Comparison of ENCODE assay signal across 19 cellular contexts in the genomic region with DNA sequence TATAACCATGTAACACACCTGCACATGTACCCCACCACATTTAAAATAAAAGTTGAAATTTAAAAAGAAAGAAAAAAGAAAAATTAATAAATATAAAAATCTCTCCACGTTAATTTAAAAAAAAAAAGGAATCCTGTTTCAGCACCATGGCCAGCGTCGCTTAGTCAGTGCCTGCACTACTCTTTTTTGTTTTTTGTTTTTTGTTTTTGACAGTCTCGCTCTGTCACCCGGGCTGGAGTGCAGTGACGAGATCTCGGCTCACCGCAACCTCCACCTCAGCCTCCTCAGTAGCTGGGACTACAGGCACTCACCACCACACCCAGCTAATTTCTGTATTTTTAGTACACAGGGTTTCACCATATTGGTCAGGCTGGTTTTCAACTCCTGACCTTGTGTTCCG.
DNase-seq lines count a peak whose midpoint lies in the region; ATAC-seq and TF ChIP-seq lines count a peak whose summit lies in the region.
"Had no signal": no experiment of that assay in that cellular context is flagged by ENCODE, and none has a peak within 500 bp of the region (broad histone marks: within the 10 kb centered on the region; RNA-seq: fewer than 3 reads in every experiment).

No MANE protein-coding gene starts in this region.

- H3K36me3 Mint-ChIP-seq in activated T-helper 1 cell treated with anti-CD3 and anti-CD28 coated beads, Interleukin-12 subunit alpha, Interleukin-12 subunit beta, Interleukin-2, Interleukin-4 antibody, amounts not matched to agents 30 ng/mL and 10 ng/mL and 1 ng/mL, durations not matched to agents 14 hours and 24 hours and 36 hours (ENCODE audit: low read depth): peaks cover 7% of the 10 kb centered on the region
- no peaks in the 10 kb centered on the region for H3K36me3 Mint-ChIP-seq in endothelial cell (ENCODE audit: low read depth, unreplicated experiment)

- no peaks in the 10 kb centered on the region for H3K9me3 ChIP-seq in mucosa of descending colon
- H3K9me3 ChIP-seq: MG63 had no signal

- H3K4me1 ChIP-seq in mucosa of descending colon (ENCODE audit: low read depth): no peaks in the 10 kb centered on the region

- TF ChIP-seq CTCF in mucosa of descending colon (IDR thresholded peaks at IDR 0.05) (no peak), endothelial cell (IDR thresholded peaks at IDR 0.05; ENCODE audit: unreplicated experiment) (no peak)

- H3K27me3 Mint-ChIP-seq in activated T-helper 1 cell treated with anti-CD3 and anti-CD28 coated beads, Interleukin-12 subunit alpha, Interleukin-12 subunit beta, Interleukin-2, Interleukin-4 antibody, amounts not matched to agents 30 ng/mL and 10 ng/mL and 1 ng/mL, durations not matched to agents 14 hours and 24 hours and 36 hours (ENCODE audit: insufficient read depth): no peaks in the 10 kb centered on the region
- H3K27me3 Mint-ChIP-seq in endothelial cell (ENCODE audit: unreplicated experiment): peaks cover 2% of the 10 kb centered on the region
- H3K27me3 Mint-ChIP-seq: B cell had no signal

- H3K4me3 Mint-ChIP-seq in activated T-helper 1 cell treated with anti-CD3 and anti-CD28 coated beads, Interleukin-12 subunit alpha, Interleukin-12 subunit beta, Interleukin-2, Interleukin-4 antibody, amounts not matched to agents 30 ng/mL and 10 ng/mL and 1 ng/mL, durations not matched to agents 14 hours and 24 hours and 36 hours: no peak overlapping the region
- no peak overlapping the region for H3K4me3 Mint-ChIP-seq in endothelial cell (ENCODE audit: unreplicated experiment)
- H3K4me3 Mint-ChIP-seq: B cell; effector memory CD8-positive, alpha-beta T cell; nephron had no signal

- peaks cover 3% of the 10 kb centered on the region for H3K9me3 Mint-ChIP-seq in activated T-helper 1 cell treated with anti-CD3 and anti-CD28 coated beads, Interleukin-12 subunit alpha, Interleukin-12 subunit beta, Interleukin-2, Interleukin-4 antibody, amounts not matched to agents 30 ng/mL and 10 ng/mL and 1 ng/mL, durations not matched to agents 14 hours and 24 hours and 36 hours
- H3K9me3 Mint-ChIP-seq in endothelial cell (ENCODE audit: unreplicated experiment): no peaks in the 10 kb centered on the region
- H3K9me3 Mint-ChIP-seq: nephron had no signal

- DNase-seq in Daoy (ENCODE audit: low read depth) (peak; percentile 19), HK-2 (ENCODE audit: unreplicated experiment) (peak; percentile 3), left kidney (ENCODE audit: low read depth, low spot score) (peak; percentile 65), mucosa of descending colon (no peak), endothelial cell (ENCODE audit: low spot score) (no peak)
- peak; percentile 27 for DNase-seq in activated T-helper 1 cell treated with anti-CD3 and anti-CD28 coated beads, Interleukin-12 subunit alpha, Interleukin-12 subunit beta, Interleukin-2, Interleukin-4 antibody, amounts not matched to agents 30 ng/mL and 10 ng/mL and 1 ng/mL, durations not matched to agents 14 hours and 24 hours and 36 hours (ENCODE audit: low spot score)
- DNase-seq: activated gamma-delta T cell treated with Interleukin-2 at 50 U/mL for 16 hours; anterior cingulate cortex; effector memory CD8-positive, alpha-beta T cell; GF-D8; hypothalamus; kidney glomerular epithelial cell; MG63; NCI-H2081 treated with DMSO at 0.1 percent for 48 hours; NCI-H510A; SIG-M5 had no signal

- no peak overlapping the region for H3K27ac Mint-ChIP-seq in activated T-helper 1 cell treated with anti-CD3 and anti-CD28 coated beads, Interleukin-12 subunit alpha, Interleukin-12 subunit beta, Interleukin-2, Interleukin-4 antibody, amounts not matched to agents 30 ng/mL and 10 ng/mL and 1 ng/mL, durations not matched to agents 14 hours and 24 hours and 36 hours
- H3K27ac Mint-ChIP-seq in endothelial cell (ENCODE audit: unreplicated experiment): no peak overlapping the region
- H3K27ac Mint-ChIP-seq: B cell; effector memory CD8-positive, alpha-beta T cell; nephron had no signal

- peaks cover 18% of the 10 kb centered on the region for H3K4me1 Mint-ChIP-seq in activated T-helper 1 cell treated with anti-CD3 and anti-CD28 coated beads, Interleukin-12 subunit alpha, Interleukin-12 subunit beta, Interleukin-2, Interleukin-4 antibody, amounts not matched to agents 30 ng/mL and 10 ng/mL and 1 ng/mL, durations not matched to agents 14 hours and 24 hours and 36 hours (ENCODE audit: low read depth)
- no peaks in the 10 kb centered on the region for H3K4me1 Mint-ChIP-seq in endothelial cell (ENCODE audit: unreplicated experiment)
- H3K4me1 Mint-ChIP-seq: B cell, nephron had no signal

- H3K36me3 ChIP-seq in mucosa of descending colon (ENCODE audit: low read depth): no peaks in the 10 kb centered on the region
- H3K36me3 ChIP-seq: MG63 had no signal

- ATAC-seq in GM19328 (IDR thresholded peaks at IDR 0.05; ENCODE audit: unreplicated experiment) (no peak), mucosa of descending colon (no peak)
- ATAC-seq: effector memory CD8-positive, alpha-beta T cell had no signal

- intact Hi-C loops in activated T-helper 1 cell treated with anti-CD3 and anti-CD28 coated beads, Interleukin-12 subunit alpha, Interleukin-12 subunit beta, Interleukin-2, Interleukin-4 antibody, amounts not matched to agents 30 ng/mL and 10 ng/mL and 1 ng/mL, durations not matched to agents 14 hours and 24 hours and 36 hours (cut with micrococcal nuclease): no loop called here
- intact Hi-C loops in mucosa of descending colon (cut with DNase I, micrococcal nuclease): no loop called here

- H3K4me3 ChIP-seq in mucosa of descending colon: no peak overlapping the region
- H3K4me3 ChIP-seq: MG63 had no signal

Comparison
In these comparisons a context has a peak if more than half of its experiments do, and no peak if none do; other contexts are left out.
1. DNase-seq: peak in Daoy (single experiment), HK-2 (single experiment), activated T-helper 1 cell treated with anti-CD3 and anti-CD28 coated beads, Interleukin-12 subunit alpha, Interleukin-12 subunit beta, Interleukin-2, Interleukin-4 antibody, amounts not matched to agents 30 ng/mL and 10 ng/mL and 1 ng/mL, durations not matched to agents 14 hours and 24 hours and 36 hours (single experiment) and left kidney (single experiment); none in mucosa of descending colon (0 of 3) and endothelial cell (single experiment).